ENCODE assay signal across 8 cellular contexts in the genomic region with DNA sequence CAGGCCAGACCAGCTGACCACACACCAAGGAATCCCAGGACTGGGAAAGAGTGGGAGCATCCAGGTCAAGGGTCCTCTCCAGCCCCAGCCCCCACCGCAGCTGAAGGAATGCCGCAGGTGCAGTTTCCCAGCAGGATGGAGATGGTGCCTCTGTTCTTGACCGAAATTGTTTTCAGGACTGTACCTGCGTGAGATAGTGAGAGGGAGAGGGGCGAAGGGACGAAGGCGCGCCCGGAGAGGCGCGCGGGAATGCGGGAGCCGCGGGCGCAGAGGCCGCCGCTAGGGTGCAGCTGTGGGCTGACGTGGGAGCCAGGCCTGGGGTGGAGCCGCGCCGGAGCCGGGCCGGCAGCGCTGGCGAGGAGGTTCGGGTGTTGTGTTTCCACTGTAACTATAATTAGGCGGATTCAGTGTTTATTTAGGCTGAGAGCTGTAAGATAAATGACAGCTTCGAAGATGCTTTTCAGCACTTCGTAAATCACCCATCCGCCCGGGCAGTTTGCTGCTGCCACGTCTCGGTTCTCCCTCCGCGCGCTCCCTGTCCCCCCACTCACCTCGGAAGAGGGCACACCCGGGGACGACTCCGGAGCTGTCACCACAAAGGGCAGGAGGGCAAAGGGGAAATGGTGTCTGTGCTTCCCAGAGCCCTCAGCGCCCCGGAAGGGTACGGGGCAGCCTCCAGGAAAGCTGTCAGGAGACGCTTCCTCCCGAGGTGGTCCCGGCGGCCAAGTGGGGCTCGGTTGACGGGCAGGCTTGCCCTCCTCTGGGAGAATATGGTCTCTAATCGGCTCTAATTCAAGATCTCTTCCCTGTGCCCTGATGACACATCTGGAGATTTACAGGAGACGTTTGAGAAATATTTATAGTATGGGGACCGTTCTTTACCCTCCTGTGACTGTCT. TPM values are rescaled to one million over a fixed set of nuclear protein-coding genes. Genes with fewer than 3 reads are reported as not detected.
A peak's percentile ranks its signal among the peaks of the same experiment; 100 is the strongest.
DNase-seq lines count a peak whose midpoint lies in the region; ATAC-seq and TF ChIP-seq lines count a peak whose summit lies in the region.

No MANE protein-coding gene starts in this region.

- TF ChIP-seq CTCF in HEK293 (tag by site-specific recombination; IDR thresholded peaks at IDR 0.05) (peak; percentile 93), epithelial cell of esophagus (IDR thresholded peaks at IDR 0.05; ENCODE audit: insufficient read depth, low read depth, low read length, missing control alignments) (peak; percentile 52)

- no peaks in the 10 kb centered on the region for H3K36me3 Mint-ChIP-seq in activated CD8-positive, alpha-beta memory T cell treated with anti-CD3 and anti-CD28 coated beads, Interleukin-2, amount 10 ng/mL, durations not matched to agents 7 days and 5 days
- H3K36me3 Mint-ChIP-seq in stimulated activated effector memory CD8-positive, alpha-beta T cell treated with anti-CD3 and anti-CD28 coated beads, Interleukin-12 subunit alpha, Interleukin-12 subunit beta, amount 100 ng/mL, for 72 hours, result no peaks in the 10 kb centered on the region

- H3K27ac ChIP-seq in HEK293 (ENCODE audit: extremely low read depth, low read depth, low read length) (peak overlapping the region; percentile 97), muscle layer of colon (ENCODE audit: low read depth, low read length) (peak overlapping the region; percentile 42)

- H3K4me1 Mint-ChIP-seq in activated CD8-positive, alpha-beta memory T cell treated with anti-CD3 and anti-CD28 coated beads, Interleukin-2, amount 10 ng/mL, durations not matched to agents 7 days and 5 days, result peaks cover 35% of the 10 kb centered on the region
- H3K4me1 Mint-ChIP-seq in stimulated activated effector memory CD8-positive, alpha-beta T cell treated with anti-CD3 and anti-CD28 coated beads, Interleukin-12 subunit alpha, Interleukin-12 subunit beta, amount 100 ng/mL, for 72 hours, result peaks cover 20% of the 10 kb centered on the region

- H3K4me3 Mint-ChIP-seq in activated CD8-positive, alpha-beta memory T cell treated with anti-CD3 and anti-CD28 coated beads, Interleukin-2, amount 10 ng/mL, durations not matched to agents 7 days and 5 days, result peak overlapping the region; percentile 46
- peak overlapping the region; percentile 56 for H3K4me3 Mint-ChIP-seq in stimulated activated effector memory CD8-positive, alpha-beta T cell treated with anti-CD3 and anti-CD28 coated beads, Interleukin-12 subunit alpha, Interleukin-12 subunit beta, amount 100 ng/mL, for 72 hours

- H3K27ac Mint-ChIP-seq in activated CD8-positive, alpha-beta memory T cell treated with anti-CD3 and anti-CD28 coated beads, Interleukin-2, amount 10 ng/mL, durations not matched to agents 7 days and 5 days, result peak overlapping the region; percentile 24
- peak overlapping the region; percentile 65 for H3K27ac Mint-ChIP-seq in stimulated activated effector memory CD8-positive, alpha-beta T cell treated with anti-CD3 and anti-CD28 coated beads, Interleukin-12 subunit alpha, Interleukin-12 subunit beta, amount 100 ng/mL, for 72 hours

- H3K4me1 ChIP-seq in HEK293 (ENCODE audit: control insufficient read depth, insufficient read depth, low read length) (peaks cover 27% of the 10 kb centered on the region), muscle layer of colon (ENCODE audit: insufficient read depth, low read length) (peaks cover 14% of the 10 kb centered on the region)

- no peaks in the 10 kb centered on the region for H3K9me3 Mint-ChIP-seq in activated CD8-positive, alpha-beta memory T cell treated with anti-CD3 and anti-CD28 coated beads, Interleukin-2, amount 10 ng/mL, durations not matched to agents 7 days and 5 days (ENCODE audit: low read depth)
- H3K9me3 Mint-ChIP-seq in stimulated activated effector memory CD8-positive, alpha-beta T cell treated with anti-CD3 and anti-CD28 coated beads, Interleukin-12 subunit alpha, Interleukin-12 subunit beta, amount 100 ng/mL, for 72 hours, result no peaks in the 10 kb centered on the region

- H3K27me3 ChIP-seq in muscle layer of colon (ENCODE audit: control insufficient read depth in 1 of 2, insufficient read depth in 2 of 2, low read length in 2 of 2), result peaks cover 0 to 4% of the 10 kb centered on the region in 2 donors

- H3K36me3 ChIP-seq in HEK293 (ENCODE audit: control insufficient read depth in 2 of 2, insufficient read depth in 1 of 2, low read length in 2 of 2), result no peaks in the 10 kb centered on the region
- no peaks in the 10 kb centered on the region for H3K36me3 ChIP-seq in muscle layer of colon (ENCODE audit: insufficient read depth, low read length)

- H3K9me3 ChIP-seq in HEK293 (ENCODE audit: control insufficient read depth, insufficient read depth, low read depth, low read length) (no peaks in the 10 kb centered on the region), muscle layer of colon (ENCODE audit: low read length) (no peaks in the 10 kb centered on the region)

- ATAC-seq in activated CD8-positive, alpha-beta memory T cell treated with anti-CD3 and anti-CD28 coated beads, Interleukin-2, amount 10 ng/mL, durations not matched to agents 7 days and 5 days, result peak; percentile 95
- peak; percentile 87 for ATAC-seq in stimulated activated effector memory CD8-positive, alpha-beta T cell treated with anti-CD3 and anti-CD28 coated beads, Interleukin-12 subunit alpha, Interleukin-12 subunit beta, amount 100 ng/mL, for 72 hours

- peak overlapping the region; percentile 10; the same call in 1 of the 2 replicates for H3K4me3 ChIP-seq in HEK293 (ENCODE audit: low read depth, low read length)
- H3K4me3 ChIP-seq in epithelial cell of esophagus (ENCODE audit: low read length), result no peak overlapping the region
- peak overlapping the region; percentile 36 to 55 for H3K4me3 ChIP-seq in muscle layer of colon (ENCODE audit: low read depth in 1 of 2, low read length in 2 of 2)

- CTCF ChIA-PET in HEK293 (lab: Yijun Ruan, JAX), result interaction anchor here (0.6 to 4.5 kb wide), 32 partner anchors 8 to 311 kb away, joined by 3 to 36 read pairs (median 4); a partner anchor contains a TSS
- CTCF ChIA-PET in activated CD8-positive, alpha-beta memory T cell treated with anti-CD3 and anti-CD28 coated beads, Interleukin-2, amount 10 ng/mL, durations not matched to agents 7 days and 5 days (lab: Charles Lee), result interaction anchor here (0.5 to 4.1 kb wide), 44 partner anchors 9 to 1796 kb away, joined by 3 to 43 read pairs (median 4); a partner anchor contains a TSS

- peak; percentile 44 for DNase-seq in CD1c-positive myeloid dendritic cell (ENCODE audit: extremely low spot score)
- DNase-seq in NCI-H526 treated with DMSO at 0.1 percent for 48 hours (lab: John Stamatoyannopoulos, UW), result peak; percentile 29
- peak; percentile 76 for DNase-seq in activated CD8-positive, alpha-beta memory T cell treated with anti-CD3 and anti-CD28 coated beads, Interleukin-2, amount 10 ng/mL, durations not matched to agents 7 days and 5 days
- peak; percentile 56 for DNase-seq in epithelial cell of esophagus (ENCODE audit: low read depth)
- DNase-seq in stimulated activated effector memory CD8-positive, alpha-beta T cell treated with anti-CD3 and anti-CD28 coated beads, Interleukin-12 subunit alpha, Interleukin-12 subunit beta, amount 100 ng/mL, for 72 hours (ENCODE audit: low spot score in 2 of 2), result peak; percentile 47 to 75
- no peak for DNase-seq in cerebellum (ENCODE audit: low spot score)

- H3K27me3 Mint-ChIP-seq in activated CD8-positive, alpha-beta memory T cell treated with anti-CD3 and anti-CD28 coated beads, Interleukin-2, amount 10 ng/mL, durations not matched to agents 7 days and 5 days, result peaks cover 16% of the 10 kb centered on the region

- POLR2A ChIA-PET in HEK293 (lab: Yijun Ruan, JAX), result interaction anchor here (0.6 to 1.7 kb wide), 8 partner anchors 8 to 642 kb away, joined by 3 to 6 read pairs (median 4); no protein-coding TSS in a partner anchor

- peak overlapping the region; percentile 56 for H3K9ac ChIP-seq in muscle layer of colon (ENCODE audit: low read length)

TF ChIP-seq in HEK293, 187 proteins besides CTCF, POLR2A, EP300 and RAD21 (continues in another document):
- TF ChIP-seq KLF10 (tag by site-specific recombination; IDR thresholded peaks at IDR 0.05) (peak; percentile 85), ZNF707 (tag by site-specific recombination; IDR thresholded peaks at IDR 0.05) (no peak), ZFHX2 (tag by site-specific recombination; conservative IDR thresholded peaks at IDR 0.05) (peak; percentile 91), ZFP41 (tag by site-specific recombination; IDR thresholded peaks at IDR 0.05; ENCODE audit: borderline replicate concordance) (no peak), ZNF114 (tag by site-specific recombination; IDR thresholded peaks at IDR 0.05) (no peak)

RNA-seq across cellular contexts. Expression of a gene that starts 38.2 kb away (rescaled TPM):
- not detected for total RNA-seq in activated CD8-positive, alpha-beta memory T cell treated with anti-CD3 and anti-CD28 coated beads, Interleukin-2, amount 10 ng/mL, durations not matched to agents 7 days and 5 days
- not detected for total RNA-seq in cerebellum

RNA-seq across cellular contexts. Expression of a gene that starts 52.3 kb away (rescaled TPM):
- total RNA-seq in activated CD8-positive, alpha-beta memory T cell treated with anti-CD3 and anti-CD28 coated beads, Interleukin-2, amount 10 ng/mL, durations not matched to agents 7 days and 5 days, result 10 to 100 TPM; 17.2 to 17.5 TPM
- total RNA-seq in cerebellum, result not detected

Comparison
In these comparisons a context has a peak if more than half of its experiments do, and no peak if none do; other contexts are left out.
1. RNA of a gene that starts 52.3 kb away (total RNA-seq): 17.2 to 17.5 TPM in activated CD8-positive, alpha-beta memory T cell treated with anti-CD3 and anti-CD28 coated beads, Interleukin-2, amount 10 ng/mL, durations not matched to agents 7 days and 5 days; not detected in cerebellum (single experiment); every median in the first group is over 10 times any median in the second.